ENCODE assay signal across 8 cellular contexts in genomic region chr2:201118121-201118956, GRCh38. TPM values are rescaled to one million over a fixed set of nuclear protein-coding genes. Genes with fewer than 3 reads are reported as not detected.
DNase-seq lines count a peak whose midpoint lies in the region; ATAC-seq and TF ChIP-seq lines count a peak whose summit lies in the region.

No MANE protein-coding gene starts in this region.

- ATAC-seq in GM21447 (IDR thresholded peaks at IDR 0.05; ENCODE audit: unreplicated experiment) = peak; percentile 33

- H3K9ac ChIP-seq in HUES64 (ENCODE audit: low read depth, low read length) = peak overlapping the region; percentile 72

- peaks cover 38% of the 10 kb centered on the region for H3K4me1 Mint-ChIP-seq in osteocyte (ENCODE audit: unreplicated experiment)

- no peaks in the 10 kb centered on the region for H3K9me3 ChIP-seq in HUES64 (ENCODE audit: insufficient read depth, low read depth, low read length)
- no peaks in the 10 kb centered on the region for H3K9me3 ChIP-seq in tibial nerve

- peak; percentile 39 to 61 for TF ChIP-seq POLR2A in tibial nerve (IDR thresholded peaks at IDR 0.05)

- H3K9me3 Mint-ChIP-seq in osteocyte (ENCODE audit: unreplicated experiment) = no peaks in the 10 kb centered on the region

- DNase-seq in DMS79 treated with DMSO at 0.1 percent for 48 hours (lab: John Stamatoyannopoulos, UW) (peak; percentile 82), SIG-M5 treated with dmso at 0.1 percent for 504 hours (lab: John Stamatoyannopoulos, UW; ENCODE audit: unreplicated experiment) (peak; percentile 93), globus pallidus (ENCODE audit: low spot score) (peak; percentile 83), osteocyte (ENCODE audit: extremely low spot score, unreplicated experiment) (peak; percentile 89), tibial nerve (ENCODE audit: low spot score in 2 of 2) (peak; percentile 84 to 91)
- DNase-seq in activated naive CD4-positive, alpha-beta T cell treated with Interleukin-2 at 50 U/mL for 16 hours = peak; percentile 89

- WGBS in HUES64 = 8% methylated on average over 48 of the region's 48 CpGs
- 1% methylated on average over 42 to 45 of the region's 48 CpGs for WGBS in tibial nerve, 2 donors

- H3K27ac ChIP-seq in HUES64 (ENCODE audit: low read depth, low read length) (peak overlapping the region; percentile 45), tibial nerve (peak overlapping the region; percentile 96 to 100 (median 99))

- peaks cover 13% of the 10 kb centered on the region for H3K4me1 ChIP-seq in HUES64 (ENCODE audit: insufficient read depth, low read length)
- H3K4me1 ChIP-seq in tibial nerve = peaks cover 0 to 59% (median 26%) of the 10 kb centered on the region in 4 donors

- H3K4me3 ChIP-seq in HUES64 (ENCODE audit: low read length) (peak overlapping the region; percentile 70), tibial nerve (peak overlapping the region; percentile 82 to 95 (median 86))

- TF ChIP-seq CTCF in osteocyte (IDR thresholded peaks at IDR 0.05) (peak; percentile 53), tibial nerve (IDR thresholded peaks at IDR 0.05) (peak; percentile 25 to 73 (median 59))

- no peaks in the 10 kb centered on the region for H3K36me3 Mint-ChIP-seq in osteocyte (ENCODE audit: unreplicated experiment)

- peak in 1 of 2 donors; percentile 78 for TF ChIP-seq EP300 in tibial nerve (IDR thresholded peaks at IDR 0.05)

- no peaks in the 10 kb centered on the region for H3K27me3 Mint-ChIP-seq in osteocyte (ENCODE audit: unreplicated experiment)

- H3K4me3 Mint-ChIP-seq in osteocyte (ENCODE audit: unreplicated experiment) = peak overlapping the region; percentile 89

- H3K27me3 ChIP-seq in HUES64 (ENCODE audit: insufficient read depth, low read length) (no peaks in the 10 kb centered on the region), tibial nerve (no peaks in the 10 kb centered on the region)

- H3K36me3 ChIP-seq in HUES64 (ENCODE audit: insufficient read depth, low read length) (no peaks in the 10 kb centered on the region), tibial nerve (peaks cover 0 to under 1% (median 0%) of the 10 kb centered on the region in 3 donors)

- H3K27ac Mint-ChIP-seq in osteocyte (ENCODE audit: unreplicated experiment) = peak overlapping the region; percentile 98

RNA-seq across cellular contexts. Expression of gene CFLAR, which starts 2.4 kb away (rescaled TPM):
- polyA plus RNA-seq in HUES64 (2013, experiment 1 of 2) = 5.7 TPM
- polyA plus RNA-seq in HUES64 (2013, experiment 2 of 2) = 8.0 TPM
- total RNA-seq in osteocyte (45.8 and 48.1 TPM in 2 replicates), tibial nerve (100 to 1,000 TPM; 158 to 284 (median 220) TPM)

RNA-seq across cellular contexts. Expression of gene NDUFB3, which starts 46.5 kb away (rescaled TPM):
- polyA plus RNA-seq in HUES64 (2013, experiment 1 of 2) = 63.3 TPM
- polyA plus RNA-seq in HUES64 (2013, experiment 2 of 2) = 71.5 TPM
- total RNA-seq in osteocyte (69.1 and 74.1 TPM in 2 replicates), tibial nerve (10 to 100 TPM; 30.8 to 55.7 (median 52.1) TPM)

RNA-seq across cellular contexts. Expression of gene HYCC2, which starts 46.9 kb away (rescaled TPM):
- polyA plus RNA-seq in HUES64 (2013, experiment 1 of 2) = 2.7 TPM
- 2.7 TPM for polyA plus RNA-seq in HUES64 (2013, experiment 2 of 2)
- total RNA-seq in osteocyte = 16.8 and 18.9 TPM in 2 replicates
- 10 to 100 TPM; 17.3 to 27.9 (median 18.6) TPM for total RNA-seq in tibial nerve

Comparison
In these comparisons a context has a peak if more than half of its experiments do, and no peak if none do; other contexts are left out.
1. Peak in every context shown above with its lines: DNase-seq, ATAC-seq, H3K4me3 ChIP-seq and H3K27ac ChIP-seq.